Comparison of ENCODE assay signal across 2 cellular contexts in genomic region chr1:118987431-118988185, GRCh38.
TF ChIP-seq lines count a peak whose summit lies in the region.

No MANE protein-coding gene starts in this region.

TF ChIP-seq in liver, 16 proteins besides CTCF, POLR2A, EP300 and RAD21:
- TF ChIP-seq ZBTB33 (IDR thresholded peaks at IDR 0.05) (no peak), YY1 (IDR thresholded peaks at IDR 0.05) (no peak), RXRA (IDR thresholded peaks at IDR 0.05) (no peak), MAX (IDR thresholded peaks at IDR 0.05) (no peak), EGR1 (IDR thresholded peaks at IDR 0.05; ENCODE audit: low read depth in 2 of 2) (no peak), JUND (IDR thresholded peaks at IDR 0.05) (no peak), TAF1 (conservative IDR thresholded peaks at IDR 0.05) (no peak), ATF3 (IDR thresholded peaks at IDR 0.05) (no peak), FOXA1 (IDR thresholded peaks at IDR 0.05) (no peak), GABPA (IDR thresholded peaks at IDR 0.05 in 1 of 2, conservative IDR thresholded peaks at IDR 0.05 in 1 of 2) (no peak), REST (IDR thresholded peaks at IDR 0.05) (no peak), FOXA2 (IDR thresholded peaks at IDR 0.05) (no peak), SP1 (IDR thresholded peaks at IDR 0.05) (no peak), NR2F2 (IDR thresholded peaks at IDR 0.05) (no peak), HNF4A (conservative IDR thresholded peaks at IDR 0.05) (no peak), HNF4G (IDR thresholded peaks at IDR 0.05) (no peak)

TF ChIP-seq in HepG2, 621 proteins besides CTCF, POLR2A, EP300 and RAD21 (continued from another document):
- no peak for TF ChIP-seq YY1 (IDR thresholded peaks at IDR 0.05; ENCODE audit: insufficient read depth, insufficient replicate concordance, low read depth, low read length)
- TF ChIP-seq ZBTB39 (CRISPR knock-in tag; IDR thresholded peaks at IDR 0.05): no peak
- no peak for TF ChIP-seq DBP (CRISPR knock-in tag; IDR thresholded peaks at IDR 0.05; ENCODE audit: not compliant biosample characterization)
- no peak for TF ChIP-seq FOXK1 (CRISPR knock-in tag; IDR thresholded peaks at IDR 0.05; ENCODE audit: borderline replicate concordance, low read depth)
- TF ChIP-seq GZF1 (CRISPR knock-in tag; IDR thresholded peaks at IDR 0.05): no peak
- no peak for TF ChIP-seq ZNF275 (CRISPR knock-in tag; IDR thresholded peaks at IDR 0.05; ENCODE audit: borderline replicate concordance)
- no peak for TF ChIP-seq ZNF597 (CRISPR knock-in tag; IDR thresholded peaks at IDR 0.05)
- no peak for TF ChIP-seq GPBP1L1 (CRISPR knock-in tag; IDR thresholded peaks at IDR 0.05)
- no peak for TF ChIP-seq RNF2 (conservative IDR thresholded peaks at IDR 0.05; ENCODE audit: low read depth)
- TF ChIP-seq KDM1A (CRISPR knock-in tag; IDR thresholded peaks at IDR 0.05): no peak
- TF ChIP-seq POGK (CRISPR knock-in tag; conservative IDR thresholded peaks at IDR 0.05): no peak
- TF ChIP-seq NR2F2 (IDR thresholded peaks at IDR 0.05; ENCODE audit: borderline replicate concordance, low read depth): no peak
- TF ChIP-seq ZNF180 (CRISPR knock-in tag; IDR thresholded peaks at IDR 0.05; ENCODE audit: borderline replicate concordance, low read depth): no peak
- TF ChIP-seq ZNF678 (CRISPR knock-in tag; IDR thresholded peaks at IDR 0.05): no peak
- TF ChIP-seq TEAD3 (CRISPR knock-in tag; optimal IDR thresholded peaks at IDR 0.05; ENCODE audit: borderline replicate concordance): no peak
- no peak for TF ChIP-seq ZBTB33 (CRISPR knock-in tag; IDR thresholded peaks at IDR 0.05)
- TF ChIP-seq ZNF564 (CRISPR knock-in tag; IDR thresholded peaks at IDR 0.05): no peak
